Comparison of ENCODE assay signal across 25 cellular contexts in the genomic region with DNA sequence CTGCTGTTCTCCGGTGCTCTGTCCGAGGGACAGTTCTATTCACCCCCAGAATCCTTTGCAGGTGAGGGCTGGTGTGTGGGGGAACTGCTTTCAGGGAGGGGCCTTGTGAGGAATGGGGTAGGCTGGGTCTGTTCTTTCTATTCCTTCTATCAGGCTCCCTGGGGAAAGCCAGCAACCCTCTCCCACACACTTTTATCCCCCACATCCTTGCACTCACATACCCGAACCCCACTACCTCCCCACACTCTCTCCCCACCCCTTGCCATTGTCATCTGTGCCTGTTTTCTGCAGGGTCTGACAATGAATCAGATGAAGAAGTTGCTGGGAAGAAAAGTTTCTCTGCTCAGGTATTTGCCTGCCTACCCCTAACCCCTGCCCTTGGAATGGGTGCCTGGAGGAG. TPM values are rescaled to one million over a fixed set of nuclear protein-coding genes. Genes with fewer than 3 reads are reported as not detected.
A peak's percentile ranks its signal among the peaks of the same experiment; 100 is the strongest.
DNase-seq lines count a peak whose midpoint lies in the region; ATAC-seq and TF ChIP-seq lines count a peak whose summit lies in the region.
"Had no signal": no experiment of that assay in that cellular context is flagged by ENCODE, and none has a peak within 500 bp of the region (broad histone marks: within the 10 kb centered on the region; RNA-seq: fewer than 3 reads in every experiment).

No MANE protein-coding gene starts in this region.

- H3K36me3 ChIP-seq in right atrium auricular region (peaks cover 25% of the 10 kb centered on the region), spleen (peaks cover 3 to 100% (median 68%) of the 10 kb centered on the region in 6 donors), brain microvascular endothelial cell (replicated peaks) (peaks cover 23% of the 10 kb centered on the region)

- H3K4me3 ChIP-seq in right atrium auricular region: no peak overlapping the region
- H3K4me3 ChIP-seq in spleen: no peak overlapping the region
- H3K4me3 ChIP-seq in brain microvascular endothelial cell (ENCODE audit: low read depth, low read length): no peak overlapping the region
- H3K4me3 ChIP-seq: colonic mucosa, hepatocyte, MG63 had no signal

- 81 to 96% (median 86%) methylated on average over 3 of the region's 3 CpGs for WGBS in spleen, 5 donors

- H3K27ac ChIP-seq in right atrium auricular region (peak overlapping the region; percentile 89 to 96), spleen (peak overlapping the region in 6 of 8 donors; percentile 20 to 85 (median 70)), brain microvascular endothelial cell (no peak overlapping the region)
- H3K27ac ChIP-seq: colonic mucosa, hepatocyte, HL-60 had no signal

- H3K9me3 ChIP-seq in right atrium auricular region: no peaks in the 10 kb centered on the region
- H3K9me3 ChIP-seq in spleen: no peaks in the 10 kb centered on the region
- H3K9me3 ChIP-seq: colonic mucosa, MG63 had no signal

- no peak for TF ChIP-seq POLR2A in spleen (IDR thresholded peaks at IDR 0.05)

- intact Hi-C loops in Right ventricle myocardium superior (cut with DNase I): no loop called here
- intact Hi-C loops in head of caudate nucleus (cut with DNase I): no loop called here
- intact Hi-C loops in spleen (cut with DNase I; ENCODE audit: low total_unique reads): no loop called here

- no peaks in the 10 kb centered on the region for H3K27me3 ChIP-seq in right atrium auricular region
- no peaks in the 10 kb centered on the region for H3K27me3 ChIP-seq in spleen (replicated peaks in 1 of 7)
- no peaks in the 10 kb centered on the region for H3K27me3 ChIP-seq in brain microvascular endothelial cell (replicated peaks)
- H3K27me3 ChIP-seq: colonic mucosa, hepatocyte, MG63 had no signal

- no peak for DNase-seq in right atrium auricular region (ENCODE audit: low spot score)
- DNase-seq in Right ventricle myocardium superior: no peak
- DNase-seq in head of caudate nucleus: peak in 25 of 42 donors; percentile 47 to 90 (median 64)
- DNase-seq in spleen: no peak
- no peak for DNase-seq in brain microvascular endothelial cell
- DNase-seq in NCI-H1694 treated with DMSO at 0.1 percent for 48 hours (lab: John Stamatoyannopoulos, UW): no peak
- no peak for DNase-seq in stimulated activated naive CD4-positive, alpha-beta T cell (lab: John Stamatoyannopoulos, UW)
- DNase-seq: activated CD8-positive, alpha-beta T cell treated with anti-CD3 and anti-CD28 coated beads for 36 hours; activated naive CD4-positive, alpha-beta T cell treated with anti-CD3 and anti-CD28 coated beads, Interleukin-2, amount 10 ng/mL, durations not matched to agents 7 days and 5 days; activated T-cell treated with anti-CD3 and anti-CD28 coated beads, Interleukin-2, amount 50 U/mL, for 1 hour; CD4-positive, CD25-positive, alpha-beta regulatory T cell; colonic mucosa; DMS153; MG63; NCI-H1436; NCI-H774; stimulated activated CD4-positive, alpha-beta T cell treated with anti-CD3 and anti-CD28 coated beads, Interleukin-12 subunit alpha, Interleukin-12 subunit beta, amount 100 ng/mL, for 4 hours had no signal

- TF ChIP-seq CTCF in right atrium auricular region (IDR thresholded peaks at IDR 0.05) (no peak), spleen (IDR thresholded peaks at IDR 0.05 in 8 of 11, conservative IDR thresholded peaks at IDR 0.05 in 3 of 11) (no peak), brain microvascular endothelial cell (IDR thresholded peaks at IDR 0.05; ENCODE audit: low read depth, low read length, missing control alignments) (no peak)

- ATAC-seq in Right ventricle myocardium superior (ENCODE audit: poor library complexity): no peak
- ATAC-seq in HG03175 (IDR thresholded peaks at IDR 0.05; ENCODE audit: unreplicated experiment): no peak
- ATAC-seq: activated CD8-positive, alpha-beta T cell treated with anti-CD3 and anti-CD28 coated beads for 36 hours; WTC11 had no signal

- peaks cover 0 to 71% of the 10 kb centered on the region in 2 donors for H3K4me1 ChIP-seq in right atrium auricular region
- peaks cover 0 to 78% (median 28%) of the 10 kb centered on the region in 6 donors for H3K4me1 ChIP-seq in spleen

- in situ Hi-C loops in brain microvascular endothelial cell (cut with HindIII; ENCODE audit: low pct_ligation_motif_present, low sequenced_read_pairs): no loop called here

RNA-seq across cellular contexts. Expression of gene TCAP, which starts 6.4 kb away (rescaled TPM):
- 1,000 to 10,000 TPM; 3,380 to 5,284 TPM for total RNA-seq in right atrium auricular region
- total RNA-seq in Right ventricle myocardium superior: 5,900 TPM
- total RNA-seq in spleen: 1 to 10 TPM; 1.5 to 3.1 (median 2.2) TPM
- polyA plus RNA-seq in spleen: 1 to 10 TPM; 1.6 to 3.2 (median 2.0) TPM
- polyA plus RNA-seq: IgD-negative memory B cell had no signal

RNA-seq across cellular contexts. Expression of gene PNMT, which starts 9.5 kb away (rescaled TPM):
- total RNA-seq in right atrium auricular region (10 to 100 TPM; 14.9 to 26.2 TPM), Right ventricle myocardium superior (7.1 TPM), spleen (1 to 10 TPM in 1 of 7 donors, under 1 TPM in 2, not detected in 4; 0.47 to 2.4 (median 0.51) TPM)
- under 1 TPM; 0.28 to 0.93 (median 0.80) TPM for polyA plus RNA-seq in spleen
- total RNA-seq: T-helper 2 cell treated with Interferon-gamma antibody and Interleukin-4, amounts not matched to agents 100 ng/mL and 5 ng/mL, for 36 hours; urinary bladder had no signal
- polyA plus RNA-seq: CD4-positive, CD25-positive, alpha-beta regulatory T cell; IgD-negative memory B cell had no signal

RNA-seq across cellular contexts. Expression of gene STARD3, which starts 21.8 kb away (rescaled TPM):
- 10 to 100 TPM; 18.5 to 22.2 TPM for total RNA-seq in right atrium auricular region
- 13.9 TPM for total RNA-seq in Right ventricle myocardium superior
- 100 to 1,000 TPM in 3 of 7 donors, 10 to 100 TPM in 4; 73.9 to 166 (median 98.7) TPM for total RNA-seq in spleen
- 100 to 1,000 TPM in 2 of 3 donors, 10 to 100 TPM in 1; 59.5 to 119 (median 102) TPM for polyA plus RNA-seq in spleen

RNA-seq across cellular contexts. Expression of gene PGAP3, which starts 29.1 kb away (rescaled TPM):
- total RNA-seq in right atrium auricular region (10 to 100 TPM; 14.0 to 21.6 TPM), Right ventricle myocardium superior (10.0 TPM), spleen (10 to 100 TPM; 15.5 to 27.4 (median 20.7) TPM)
- 10 to 100 TPM; 11.5 to 21.3 (median 18.3) TPM for polyA plus RNA-seq in spleen

RNA-seq across cellular contexts. Expression of gene PPP1R1B, which starts 32.0 kb away (rescaled TPM):
- total RNA-seq in right atrium auricular region (1 to 10 TPM in 1 of 2 donors, not detected in 1; 6.7 TPM), Right ventricle myocardium superior (0.35 TPM), spleen (not detected)
- polyA plus RNA-seq in spleen: under 1 TPM in 2 of 3 donors, not detected in 1; 0.06 to 0.26 TPM
- total RNA-seq: activated CD8-positive, alpha-beta T cell treated with anti-CD3 and anti-CD28 coated beads for 36 hours; CD4-positive, CD25-positive, alpha-beta regulatory T cell; progenitor cell of endocrine pancreas; T-helper 2 cell treated with Interferon-gamma antibody and Interleukin-4, amounts not matched to agents 100 ng/mL and 5 ng/mL, for 36 hours had no signal
- polyA plus RNA-seq: CD4-positive, CD25-positive, alpha-beta regulatory T cell; IgD-negative memory B cell had no signal

Comparison
In these comparisons a context has a peak if more than half of its experiments do, and no peak if none do; other contexts are left out.
1. DNase-seq: peak in head of caudate nucleus (25 of 42); none in right atrium auricular region (single experiment), Right ventricle myocardium superior (single experiment), spleen (single experiment), brain microvascular endothelial cell (single experiment), NCI-H1694 treated with DMSO at 0.1 percent for 48 hours (single experiment) and stimulated activated naive CD4-positive, alpha-beta T cell (0 of 6).
2. RNA of gene TCAP, which starts 6.4 kb away (total RNA-seq): 5,900 TPM in Right ventricle myocardium superior (single experiment) and 3,380 to 5,284 TPM in right atrium auricular region; 1.5 to 3.1 TPM in spleen; every median in the first group is over 100 times any median in the second.